10 cellular contexts compared by ENCODE assay signal in the genomic region with DNA sequence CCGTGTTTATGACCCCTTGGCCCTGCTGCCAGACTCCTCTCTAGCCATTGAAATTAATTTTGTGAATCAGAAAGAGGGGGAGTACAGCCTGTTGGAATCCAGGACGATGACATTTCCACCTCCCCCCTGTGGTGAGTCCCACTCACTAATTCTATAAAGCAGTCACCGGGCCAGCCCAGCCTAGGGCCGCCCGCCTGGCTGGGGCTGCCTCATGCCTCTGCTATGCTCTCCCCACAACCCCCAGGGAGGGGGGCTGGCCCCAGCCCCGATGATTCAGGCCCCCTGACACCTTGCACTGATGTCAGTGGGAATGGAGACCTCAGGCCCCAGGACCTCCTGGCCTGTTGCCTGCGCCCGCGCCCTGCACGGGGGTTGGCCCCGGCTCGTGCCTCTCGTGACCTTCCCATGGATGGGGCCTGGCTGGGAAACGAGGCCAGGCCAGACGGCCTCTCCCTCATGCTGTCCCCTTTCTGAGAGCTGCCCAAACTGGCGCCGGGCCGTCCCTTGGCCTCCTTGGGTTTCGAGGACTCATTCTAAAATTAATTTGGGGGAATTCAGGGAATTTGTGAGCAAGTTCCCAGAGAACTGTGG. TPM values are rescaled to one million over a fixed set of nuclear protein-coding genes. Genes with fewer than 3 reads are reported as not detected.
DNase-seq lines count a peak whose midpoint lies in the region; ATAC-seq and TF ChIP-seq lines count a peak whose summit lies in the region.
"Had no signal": no experiment of that assay in that cellular context is flagged by ENCODE, and none has a peak within 500 bp of the region (broad histone marks: within the 10 kb centered on the region; RNA-seq: fewer than 3 reads in every experiment).

No MANE protein-coding gene starts in this region.

- TF ChIP-seq POLR2A in GM18505 (IDR thresholded peaks at IDR 0.05; ENCODE audit: borderline replicate concordance, extremely low read depth, insufficient read depth, insufficient read length), result no peak

- DNase-seq in Daoy (ENCODE audit: low read depth) (peak; percentile 100), T1000 (lab: John Stamatoyannopoulos, UW) (peak; percentile 93), Right ventricle myocardium superior (peak; percentile 91)
- DNase-seq: activated B cell treated with CpG ODN at 0.5 μM for 24 hours, NCI-H526 had no signal

- peaks cover 15% of the 10 kb centered on the region for H3K4me1 ChIP-seq in rectal smooth muscle tissue (ENCODE audit: control insufficient read depth, insufficient read depth, low read length)

- H3K27ac ChIP-seq in rectal smooth muscle tissue (ENCODE audit: low read depth, low read length), result peak overlapping the region; percentile 75

- no peaks in the 10 kb centered on the region for H3K27me3 ChIP-seq in rectal smooth muscle tissue (ENCODE audit: control insufficient read depth, insufficient read depth, low read length)

- H3K4me3 ChIP-seq in rectal smooth muscle tissue (ENCODE audit: low read length), result no peak overlapping the region

- H3K36me3 ChIP-seq in rectal smooth muscle tissue (ENCODE audit: control insufficient read depth, insufficient read depth, low read length), result no peaks in the 10 kb centered on the region

- ATAC-seq in Right ventricle myocardium superior (ENCODE audit: poor library complexity) (peak; percentile 80), GM19328 (IDR thresholded peaks at IDR 0.05; ENCODE audit: unreplicated experiment) (no peak), GM18505 (IDR thresholded peaks at IDR 0.05; ENCODE audit: unreplicated experiment) (no peak), GM19324 (IDR thresholded peaks at IDR 0.05; ENCODE audit: low FRiP score, unreplicated experiment) (no peak), HG03571 (IDR thresholded peaks at IDR 0.05; ENCODE audit: unreplicated experiment) (no peak)

- no peak overlapping the region for H3K9ac ChIP-seq in rectal smooth muscle tissue (ENCODE audit: low read length)

- intact Hi-C loops in Right ventricle myocardium superior (cut with DNase I), result loop anchor here (10.0 kb wide), 1 partner anchor 130 kb away; a partner anchor contains a TSS

RNA-seq across cellular contexts. Expression of a gene that starts 34.0 kb away (rescaled TPM):
- total RNA-seq in Daoy (2014; rRNA removed; shearing (Covaris generic)), result 0.69 and 1.5 TPM in 2 replicates
- total RNA-seq in Right ventricle myocardium superior, result not detected
- total RNA-seq: activated B cell treated with CpG ODN at 0.5 μM for 24 hours had no signal

RNA-seq across cellular contexts. Expression of a gene that starts 52.6 kb away (rescaled TPM):
- total RNA-seq in Daoy (2014; rRNA removed; shearing (Covaris generic)), result 0.48 and 2.3 TPM in 2 replicates
- 0.43 TPM for total RNA-seq in Right ventricle myocardium superior
